8 cellular contexts compared by ENCODE assay signal in genomic region chr11:128956401-128957203, GRCh38. TPM values are rescaled to one million over a fixed set of nuclear protein-coding genes. Genes with fewer than 3 reads are reported as not detected.
DNase-seq lines count a peak whose midpoint lies in the region; ATAC-seq and TF ChIP-seq lines count a peak whose summit lies in the region.

No MANE protein-coding gene starts in this region.

- H3K9me3 Mint-ChIP-seq in endothelial cell (ENCODE audit: unreplicated experiment) = no peaks in the 10 kb centered on the region
- no peaks in the 10 kb centered on the region for H3K9me3 Mint-ChIP-seq in memory B cell
- H3K9me3 Mint-ChIP-seq in stimulated activated memory B cell treated with anti-CD40 and anti-IgM and Interleukin-4, amounts not matched to agents 10 μg/mL and 1 μg/mL and 100 μg/mL, for 72 hours = no peaks in the 10 kb centered on the region

- H3K27me3 Mint-ChIP-seq in endothelial cell (ENCODE audit: unreplicated experiment) (no peaks in the 10 kb centered on the region), memory B cell (peaks cover 16% of the 10 kb centered on the region)
- peaks cover 69% of the 10 kb centered on the region for H3K27me3 Mint-ChIP-seq in stimulated activated memory B cell treated with anti-CD40 and anti-IgM and Interleukin-4, amounts not matched to agents 10 μg/mL and 1 μg/mL and 100 μg/mL, for 72 hours

- H3K36me3 Mint-ChIP-seq in endothelial cell (ENCODE audit: low read depth, unreplicated experiment) (no peaks in the 10 kb centered on the region), memory B cell (no peaks in the 10 kb centered on the region)
- no peaks in the 10 kb centered on the region for H3K36me3 Mint-ChIP-seq in stimulated activated memory B cell treated with anti-CD40 and anti-IgM and Interleukin-4, amounts not matched to agents 10 μg/mL and 1 μg/mL and 100 μg/mL, for 72 hours

- DNase-seq in EL (peak; percentile 76), M059J (ENCODE audit: low read depth) (peak; percentile 80), RPMI8226 (peak; percentile 36), endothelial cell (ENCODE audit: low spot score) (peak; percentile 57), memory B cell (ENCODE audit: low spot score in 2 of 2) (peak in 1 of 2 donors; percentile 62)
- no peak for DNase-seq in stimulated activated CD4-positive, alpha-beta T cell treated with anti-CD3 and anti-CD28 coated beads, Interleukin-2, amount 100 ng/mL, for 24 hours

- peak; percentile 83 for ATAC-seq in GM21723 (IDR thresholded peaks at IDR 0.05; ENCODE audit: unreplicated experiment)
- ATAC-seq in memory B cell (ENCODE audit: low read depth) = peak; percentile 63
- no peak for ATAC-seq in stimulated activated memory B cell treated with anti-CD40 and anti-IgM and Interleukin-4, amounts not matched to agents 10 μg/mL and 1 μg/mL and 100 μg/mL, for 72 hours

- H3K4me1 Mint-ChIP-seq in endothelial cell (ENCODE audit: unreplicated experiment) (peaks cover 16% of the 10 kb centered on the region), memory B cell (peaks cover 3% of the 10 kb centered on the region)
- H3K4me1 Mint-ChIP-seq in stimulated activated memory B cell treated with anti-CD40 and anti-IgM and Interleukin-4, amounts not matched to agents 10 μg/mL and 1 μg/mL and 100 μg/mL, for 72 hours = peaks cover 6% of the 10 kb centered on the region

- H3K4me3 Mint-ChIP-seq in endothelial cell (ENCODE audit: unreplicated experiment) = no peak overlapping the region
- H3K4me3 Mint-ChIP-seq in memory B cell = no peak overlapping the region
- no peak overlapping the region for H3K4me3 Mint-ChIP-seq in stimulated activated memory B cell treated with anti-CD40 and anti-IgM and Interleukin-4, amounts not matched to agents 10 μg/mL and 1 μg/mL and 100 μg/mL, for 72 hours

- H3K27ac Mint-ChIP-seq in endothelial cell (ENCODE audit: unreplicated experiment) = peak overlapping the region; percentile 27
- H3K27ac Mint-ChIP-seq in memory B cell = no peak overlapping the region
- no peak overlapping the region for H3K27ac Mint-ChIP-seq in stimulated activated memory B cell treated with anti-CD40 and anti-IgM and Interleukin-4, amounts not matched to agents 10 μg/mL and 1 μg/mL and 100 μg/mL, for 72 hours

- peak; percentile 63 for TF ChIP-seq CTCF in endothelial cell (IDR thresholded peaks at IDR 0.05; ENCODE audit: unreplicated experiment)

RNA-seq across cellular contexts. Expression of gene TP53AIP1, which starts 13.9 kb away (rescaled TPM):
- total RNA-seq in M059J (2014; rRNA removed; shearing (Covaris generic)) = not detected in 2 replicates
- total RNA-seq in endothelial cell (ENCODE audit: unreplicated experiment) = 0.13 TPM

Comparison
In these comparisons a context has a peak if more than half of its experiments do, and no peak if none do; other contexts are left out.
1. DNase-seq: peak in EL (single experiment), M059J (single experiment), RPMI8226 (single experiment) and endothelial cell (single experiment); none in stimulated activated CD4-positive, alpha-beta T cell treated with anti-CD3 and anti-CD28 coated beads, Interleukin-2, amount 100 ng/mL, for 24 hours (0 of 2).